ENCODE assay signal across 23 cellular contexts in the genomic region with DNA sequence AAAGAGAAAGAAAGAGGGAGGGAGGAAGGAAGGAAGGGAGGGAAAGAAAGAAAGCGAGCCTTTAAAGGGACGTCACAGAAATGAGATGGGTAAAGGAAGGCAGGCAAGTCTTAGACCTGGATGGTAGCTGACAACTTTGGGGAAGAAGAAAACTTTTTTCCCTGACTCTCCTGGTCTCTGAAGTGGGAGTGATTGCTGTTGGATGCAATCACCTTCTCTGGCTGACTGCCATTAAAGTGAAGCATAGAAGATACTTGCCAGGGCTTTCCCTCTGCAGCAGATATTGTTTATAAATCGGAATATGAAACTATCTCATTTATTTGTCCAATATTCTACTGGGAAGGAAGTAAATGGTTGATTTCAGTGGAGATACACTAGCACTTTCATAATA. TPM values are rescaled to one million over a fixed set of nuclear protein-coding genes. Genes with fewer than 3 reads are reported as not detected.
"Had no signal": no experiment of that assay in that cellular context is flagged by ENCODE, and none has a peak within 500 bp of the region (broad histone marks: within the 10 kb centered on the region; RNA-seq: fewer than 3 reads in every experiment).

No MANE protein-coding gene starts in this region.

- H3K36me3 ChIP-seq: heart right ventricle, left lung, neutrophil, pancreas, right atrium auricular region, spleen, tibial artery had no signal

- H3K4me1 Mint-ChIP-seq: activated naive CD4-positive, alpha-beta T cell treated with anti-CD3 and anti-CD28 coated beads, Interleukin-2, amount 50 U/mL, for 24 hours; mesothelial cell of epicardium had no signal

- DNase-seq: activated CD4-positive, alpha-beta T cell treated with anti-CD3 and anti-CD28 coated beads, Interleukin-2, amount 50 U/mL, for 4 hours; activated T-cell treated with anti-CD3 and anti-CD28 coated beads for 4 hours; amniotic stem cell; cortex of kidney; erythroblast; foreskin fibroblast; heart right ventricle; left lung; naive thymus-derived CD8-positive, alpha-beta T cell; pancreas; psoas muscle; spleen; stimulated activated CD4-positive, alpha-beta T cell treated with anti-CD3 and anti-CD28 coated beads, Interleukin-4, amount 100 ng/mL, for 1 hour; T1000; tibial artery had no signal

- ATAC-seq: heart right ventricle; left lung; naive thymus-derived CD8-positive, alpha-beta T cell; pancreas; psoas muscle; SK-N-SH treated with all-trans-retinoic acid at 6 μM for 48 hours; T-cell; WTC11 had no signal

- H3K36me3 Mint-ChIP-seq: activated naive CD4-positive, alpha-beta T cell treated with anti-CD3 and anti-CD28 coated beads, Interleukin-2, amount 50 U/mL, for 24 hours; mesothelial cell of epicardium; naive thymus-derived CD8-positive, alpha-beta T cell; T-cell; WTC11 had no signal

- H3K27ac Mint-ChIP-seq: mesothelial cell of epicardium; stimulated activated naive CD8-positive, alpha-beta T cell treated with anti-CD3 and anti-CD28 coated beads, Interleukin-15, Interleukin-2, amounts not matched to agents 100 ng/mL and 50 ng/mL, for 24 hours; WTC11 had no signal

- H3K27me3 ChIP-seq: heart right ventricle, left lung, neutrophil, pancreas, right atrium auricular region, spleen, tibial artery had no signal

- H3K4me3 ChIP-seq: heart right ventricle, left lung, pancreas, psoas muscle, right atrium auricular region, spleen, tibial artery had no signal

- H3K9me3 Mint-ChIP-seq: activated naive CD4-positive, alpha-beta T cell treated with anti-CD3 and anti-CD28 coated beads, Interleukin-2, amount 50 U/mL, for 24 hours; mesothelial cell of epicardium; T-cell; WTC11 had no signal

- H3K27ac ChIP-seq: heart right ventricle, left lung, neutrophil, pancreas, psoas muscle, right atrium auricular region, spleen, tibial artery had no signal

- H3K9me3 ChIP-seq: left lung, neutrophil, pancreas, psoas muscle, right atrium auricular region, tibial artery had no signal

- H3K4me1 ChIP-seq: heart right ventricle, left lung, pancreas, psoas muscle, right atrium auricular region, spleen, tibial artery had no signal

- H3K4me3 Mint-ChIP-seq: activated naive CD4-positive, alpha-beta T cell treated with anti-CD3 and anti-CD28 coated beads, Interleukin-2, amount 50 U/mL, for 24 hours; mesothelial cell of epicardium; stimulated activated naive CD8-positive, alpha-beta T cell treated with anti-CD3 and anti-CD28 coated beads, Interleukin-15, Interleukin-2, amounts not matched to agents 100 ng/mL and 50 ng/mL, for 24 hours; T-cell; WTC11 had no signal

RNA-seq across cellular contexts. Expression of a gene that starts 27.0 kb away (rescaled TPM):
- total RNA-seq: naive thymus-derived CD8-positive, alpha-beta T cell; WTC11 had no signal
